In the genomic region with DNA sequence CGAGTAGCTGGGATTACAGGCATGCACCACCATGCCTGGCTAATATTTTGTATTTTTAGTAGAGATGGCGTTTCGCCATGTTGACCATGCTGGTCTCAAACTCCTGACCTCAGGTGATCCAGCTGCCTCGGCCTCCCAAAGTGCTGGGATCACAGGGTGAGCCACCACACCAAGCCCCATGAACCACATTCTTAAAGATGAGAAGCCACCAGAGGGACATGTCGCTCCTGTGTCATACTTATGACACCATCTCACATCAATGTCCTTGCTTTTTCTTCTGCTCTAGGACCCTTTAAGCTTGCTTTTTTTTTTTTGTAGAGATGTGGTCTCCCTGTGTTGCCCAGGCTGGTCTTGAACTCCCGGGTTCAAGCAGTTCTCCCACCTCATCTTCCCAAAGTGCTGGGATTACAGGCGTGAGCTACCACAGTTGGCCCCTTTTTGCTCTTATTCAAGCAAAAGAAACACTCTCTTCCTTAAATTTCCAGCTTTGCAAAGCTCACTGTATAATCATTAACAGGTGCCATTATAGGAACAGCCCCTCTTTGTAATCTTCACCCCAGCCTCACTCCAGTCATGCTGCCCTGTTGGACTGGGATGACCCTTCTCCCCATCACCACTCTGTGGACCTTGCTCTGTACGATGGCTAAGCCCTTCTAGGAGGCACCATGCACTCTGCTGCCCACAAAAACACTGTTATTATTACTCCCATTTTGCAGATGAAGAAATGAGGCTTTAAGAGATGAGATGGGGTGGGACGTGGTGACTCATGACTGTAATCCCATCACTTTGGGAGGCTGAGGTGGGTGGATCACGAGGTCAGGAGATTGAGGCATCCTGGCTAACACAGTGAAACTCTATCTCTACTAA, we compare ENCODE assay signal across 1 cellular context.
TF ChIP-seq lines count a peak whose summit lies in the region.

No MANE protein-coding gene starts in this region.

TF ChIP-seq in WTC11, 78 proteins besides CTCF, POLR2A, EP300 and RAD21 (continued from another document):
- TF ChIP-seq, protein P1, sequence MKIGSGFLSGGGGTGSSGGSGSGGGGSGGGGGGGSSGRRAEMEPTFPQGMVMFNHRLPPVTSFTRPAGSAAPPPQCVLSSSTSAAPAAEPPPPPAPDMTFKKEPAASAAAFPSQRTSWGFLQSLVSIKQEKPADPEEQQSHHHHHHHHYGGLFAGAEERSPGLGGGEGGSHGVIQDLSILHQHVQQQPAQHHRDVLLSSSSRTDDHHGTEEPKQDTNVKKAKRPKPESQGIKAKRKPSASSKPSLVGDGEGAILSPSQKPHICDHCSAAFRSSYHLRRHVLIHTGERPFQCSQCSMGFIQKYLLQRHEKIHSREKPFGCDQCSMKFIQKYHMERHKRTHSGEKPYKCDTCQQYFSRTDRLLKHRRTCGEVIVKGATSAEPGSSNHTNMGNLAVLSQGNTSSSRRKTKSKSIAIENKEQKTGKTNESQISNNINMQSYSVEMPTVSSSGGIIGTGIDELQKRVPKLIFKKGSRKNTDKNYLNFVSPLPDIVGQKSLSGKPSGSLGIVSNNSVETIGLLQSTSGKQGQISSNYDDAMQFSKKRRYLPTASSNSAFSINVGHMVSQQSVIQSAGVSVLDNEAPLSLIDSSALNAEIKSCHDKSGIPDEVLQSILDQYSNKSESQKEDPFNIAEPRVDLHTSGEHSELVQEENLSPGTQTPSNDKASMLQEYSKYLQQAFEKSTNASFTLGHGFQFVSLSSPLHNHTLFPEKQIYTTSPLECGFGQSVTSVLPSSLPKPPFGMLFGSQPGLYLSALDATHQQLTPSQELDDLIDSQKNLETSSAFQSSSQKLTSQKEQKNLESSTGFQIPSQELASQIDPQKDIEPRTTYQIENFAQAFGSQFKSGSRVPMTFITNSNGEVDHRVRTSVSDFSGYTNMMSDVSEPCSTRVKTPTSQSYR (CRISPR knock-in tag; IDR thresholded peaks at IDR 0.05): no peak
- TF ChIP-seq, protein P2, sequence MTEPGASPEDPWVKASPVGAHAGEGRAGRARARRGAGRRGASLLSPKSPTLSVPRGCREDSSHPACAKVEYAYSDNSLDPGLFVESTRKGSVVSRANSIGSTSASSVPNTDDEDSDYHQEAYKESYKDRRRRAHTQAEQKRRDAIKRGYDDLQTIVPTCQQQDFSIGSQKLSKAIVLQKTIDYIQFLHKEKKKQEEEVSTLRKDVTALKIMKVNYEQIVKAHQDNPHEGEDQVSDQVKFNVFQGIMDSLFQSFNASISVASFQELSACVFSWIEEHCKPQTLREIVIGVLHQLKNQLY (CRISPR knock-in tag; IDR thresholded peaks at IDR 0.05): no peak
- no peak for TF ChIP-seq TEAD1 (CRISPR knock-in tag; IDR thresholded peaks at IDR 0.05)
